ENCODE assay signal across 15 cellular contexts in the genomic region with DNA sequence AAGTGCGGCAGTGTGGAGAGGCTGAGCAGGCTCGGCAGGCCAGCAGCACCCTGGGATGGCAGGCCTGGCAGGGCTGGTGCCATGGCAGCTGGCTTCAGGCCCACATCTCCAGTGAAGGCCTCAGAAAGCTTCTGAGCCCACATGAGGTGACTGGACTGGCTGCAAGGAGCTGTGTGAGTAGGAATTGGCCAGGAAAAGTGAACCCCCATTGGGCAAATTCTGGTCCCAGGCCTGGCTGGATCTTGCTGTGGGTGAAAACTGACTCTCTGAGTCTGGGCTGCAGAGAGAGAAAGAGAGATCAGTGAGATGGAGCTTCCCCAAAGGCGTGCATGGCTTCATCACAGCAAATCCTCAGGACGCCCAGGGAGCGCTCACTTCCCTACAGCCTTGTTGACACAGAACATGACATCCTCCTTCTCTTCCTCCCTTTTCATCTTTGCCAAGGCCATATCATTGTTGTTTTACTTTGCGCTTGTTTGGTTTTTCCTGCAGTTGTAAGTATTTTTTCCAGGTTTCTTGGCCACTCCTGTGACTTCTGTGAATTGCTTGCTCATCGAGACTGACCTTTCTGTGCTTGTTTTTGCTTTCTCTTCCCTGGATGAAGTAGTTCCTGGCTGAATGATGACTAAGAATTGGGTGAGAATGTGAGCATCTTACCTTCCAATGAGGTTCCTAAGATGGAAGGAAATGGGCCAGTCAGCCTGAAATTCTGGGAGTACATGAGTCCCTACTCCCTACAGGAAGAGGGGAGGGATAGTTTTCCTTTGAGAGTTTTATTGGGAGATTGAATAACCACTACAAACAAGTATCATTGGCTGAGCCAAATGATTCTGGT.
DNase-seq lines count a peak whose midpoint lies in the region; TF ChIP-seq lines count a peak whose summit lies in the region.
"Had no signal": no experiment of that assay in that cellular context is flagged by ENCODE, and none has a peak within 500 bp of the region (broad histone marks: within the 10 kb centered on the region; RNA-seq: fewer than 3 reads in every experiment).

No MANE protein-coding gene starts in this region.

- 89 to 90% methylated on average over 7 of the region's 7 CpGs for WGBS in sigmoid colon, 2 donors

- no peak for TF ChIP-seq EP300 in sigmoid colon (IDR thresholded peaks at IDR 0.05)

- H3K4me1 ChIP-seq in sigmoid colon = peaks cover 0 to 24% (median 19%) of the 10 kb centered on the region in 4 donors

- TF ChIP-seq CTCF in fibroblast of pulmonary artery (IDR thresholded peaks at IDR 0.05; ENCODE audit: low read length, missing control alignments) (no peak), sigmoid colon (IDR thresholded peaks at IDR 0.05) (no peak), WERI-Rb-1 (IDR thresholded peaks at IDR 0.05; ENCODE audit: low read depth, low read length) (no peak), nephron progenitor cell (IDR thresholded peaks at IDR 0.05) (no peak)

- no peak overlapping the region for H3K4me3 ChIP-seq in fibroblast of pulmonary artery (replicated peaks; ENCODE audit: low read depth, low read length)
- no peak overlapping the region for H3K4me3 ChIP-seq in sigmoid colon
- H3K4me3 ChIP-seq in WERI-Rb-1 (ENCODE audit: low read depth, low read length) = no peak overlapping the region
- H3K4me3 ChIP-seq: heart right ventricle had no signal

- peaks cover 50% of the 10 kb centered on the region for H3K4me1 Mint-ChIP-seq in nephron progenitor cell

- H3K27ac Mint-ChIP-seq in nephron progenitor cell = no peak overlapping the region
- H3K27ac Mint-ChIP-seq: activated CD4-positive, alpha-beta memory T cell treated with anti-CD3 and anti-CD28 coated beads for 36 hours; activated T-helper 1 cell treated with anti-CD3 and anti-CD28 coated beads, Interleukin-12 subunit alpha, Interleukin-12 subunit beta, Interleukin-2, Interleukin-4 antibody, amounts not matched to agents 30 ng/mL and 10 ng/mL and 1 ng/mL, durations not matched to agents 14 hours and 24 hours and 36 hours had no signal

- H3K27me3 Mint-ChIP-seq in nephron progenitor cell (ENCODE audit: low read depth, poor library complexity) = peaks cover 8% of the 10 kb centered on the region
- H3K27me3 Mint-ChIP-seq: activated CD4-positive, alpha-beta memory T cell treated with anti-CD3 and anti-CD28 coated beads for 36 hours had no signal

- H3K27me3 ChIP-seq in sigmoid colon (no peaks in the 10 kb centered on the region), WERI-Rb-1 (ENCODE audit: insufficient read depth, low read depth, severe bottlenecking) (no peaks in the 10 kb centered on the region)

- no peak for TF ChIP-seq POLR2A in sigmoid colon (IDR thresholded peaks at IDR 0.05)

- no peaks in the 10 kb centered on the region for H3K36me3 Mint-ChIP-seq in nephron progenitor cell (ENCODE audit: low read depth)
- H3K36me3 Mint-ChIP-seq: activated CD4-positive, alpha-beta memory T cell treated with anti-CD3 and anti-CD28 coated beads for 36 hours had no signal

- DNase-seq in H4 (ENCODE audit: low spot score) (peak; percentile 24), amniotic epithelial cell (ENCODE audit: low read depth) (peak; percentile 22), fibroblast of pulmonary artery (ENCODE audit: low read depth) (peak; percentile 59), sigmoid colon (peak; percentile 48), WERI-Rb-1 (no peak), nephron progenitor cell (no peak)
- DNase-seq in NK-92 treated with Interleukin-12 subunit alpha and Interleukin-12 subunit beta, amount 100 ng/mL, for 24 hours (lab: John Stamatoyannopoulos, UW) = no peak
- no peak for DNase-seq in central memory CD4-positive, alpha-beta T cell
- DNase-seq: activated CD4-positive, alpha-beta memory T cell treated with anti-CD3 and anti-CD28 coated beads for 36 hours; cortex of kidney; heart right ventricle; NCI-H1417; NCI-H446; occipital lobe had no signal

- no peaks in the 10 kb centered on the region for H3K9me3 Mint-ChIP-seq in nephron progenitor cell
- H3K9me3 Mint-ChIP-seq: activated CD4-positive, alpha-beta memory T cell treated with anti-CD3 and anti-CD28 coated beads for 36 hours; activated T-helper 1 cell treated with anti-CD3 and anti-CD28 coated beads, Interleukin-12 subunit alpha, Interleukin-12 subunit beta, Interleukin-2, Interleukin-4 antibody, amounts not matched to agents 30 ng/mL and 10 ng/mL and 1 ng/mL, durations not matched to agents 14 hours and 24 hours and 36 hours had no signal

- H3K36me3 ChIP-seq in sigmoid colon (no peaks in the 10 kb centered on the region), WERI-Rb-1 (no peaks in the 10 kb centered on the region)
- H3K36me3 ChIP-seq: heart right ventricle had no signal

- H3K27ac ChIP-seq in sigmoid colon (no peak overlapping the region), WERI-Rb-1 (no peak overlapping the region)

- intact Hi-C loops in sigmoid colon (cut with DNase I) = no loop called here

- H3K4me3 Mint-ChIP-seq in nephron progenitor cell = no peak overlapping the region
- H3K4me3 Mint-ChIP-seq: activated CD4-positive, alpha-beta memory T cell treated with anti-CD3 and anti-CD28 coated beads for 36 hours; activated T-helper 1 cell treated with anti-CD3 and anti-CD28 coated beads, Interleukin-12 subunit alpha, Interleukin-12 subunit beta, Interleukin-2, Interleukin-4 antibody, amounts not matched to agents 30 ng/mL and 10 ng/mL and 1 ng/mL, durations not matched to agents 14 hours and 24 hours and 36 hours had no signal

- H3K9me3 ChIP-seq in sigmoid colon (no peaks in the 10 kb centered on the region), WERI-Rb-1 (ENCODE audit: severe bottlenecking) (no peaks in the 10 kb centered on the region)
- H3K9me3 ChIP-seq: heart right ventricle had no signal

Comparison
In these comparisons a context has a peak if more than half of its experiments do, and no peak if none do; other contexts are left out.
1. DNase-seq: peak in H4 (single experiment), amniotic epithelial cell (single experiment), fibroblast of pulmonary artery (single experiment) and sigmoid colon (single experiment); none in WERI-Rb-1 (single experiment), nephron progenitor cell (single experiment), NK-92 treated with Interleukin-12 subunit alpha and Interleukin-12 subunit beta, amount 100 ng/mL, for 24 hours (single experiment) and central memory CD4-positive, alpha-beta T cell (single experiment).